8 cellular contexts compared by ENCODE assay signal in genomic region chr5:163504091-163504931, GRCh38. TPM values are rescaled to one million over a fixed set of nuclear protein-coding genes. Genes with fewer than 3 reads are reported as not detected.
DNase-seq lines count a peak whose midpoint lies in the region; ATAC-seq and TF ChIP-seq lines count a peak whose summit lies in the region.

No MANE protein-coding gene starts in this region.

- H3K27me3 Mint-ChIP-seq in WTC11 (ENCODE audit: low read depth), result no peaks in the 10 kb centered on the region

- H3K4me3 Mint-ChIP-seq in WTC11, result peak overlapping the region; percentile 97

- TF ChIP-seq CTCF in LNCaP clone FGC (IDR thresholded peaks at IDR 0.05; ENCODE audit: control insufficient read depth, extremely low read depth, insufficient read depth), result no peak
- no peak for TF ChIP-seq CTCF in WTC11 (IDR thresholded peaks at IDR 0.05)
- TF ChIP-seq CTCF in dorsolateral prefrontal cortex (IDR thresholded peaks at IDR 0.05 in 54 of 56, conservative IDR thresholded peaks at IDR 0.05 in 2 of 56; ENCODE audit: low read depth in 1 of 56, partially characterized antibody in 56 of 56), result peak in 1 of 56 donors; percentile 6
- TF ChIP-seq CTCF in lower lobe of right lung (IDR thresholded peaks at IDR 0.05), result no peak

- H3K27ac ChIP-seq in dorsolateral prefrontal cortex, result peak overlapping the region; percentile 83 to 99 (median 97)
- peak overlapping the region; percentile 99 for H3K27ac ChIP-seq in lower lobe of right lung

- peaks cover 43% of the 10 kb centered on the region for H3K4me1 ChIP-seq in lower lobe of right lung

- no peaks in the 10 kb centered on the region for H3K36me3 ChIP-seq in lower lobe of right lung

- no peaks in the 10 kb centered on the region for H3K9me3 Mint-ChIP-seq in WTC11

- no peaks in the 10 kb centered on the region for H3K27me3 ChIP-seq in dorsolateral prefrontal cortex
- no peaks in the 10 kb centered on the region for H3K27me3 ChIP-seq in lower lobe of right lung (ENCODE audit: low read depth)

- POLR2A ChIA-PET in WTC11 (lab: Charles Lee), result interaction anchor here (0.6 to 4.7 kb wide), 5 partner anchors 15 to 67 kb away, joined by 3 to 77 read pairs (median 8); partner anchors contain the start of genes CCNG1, HMMR and NUDCD2

- H3K27ac Mint-ChIP-seq in WTC11, result peak overlapping the region; percentile 98

- H3K36me3 Mint-ChIP-seq in WTC11, result peaks cover 4% of the 10 kb centered on the region

- CTCF ChIA-PET in WTC11 (lab: Charles Lee), result interaction anchor here (1.0 to 1.1 kb wide), 2 partner anchors 13 to 30 kb away, joined by 3 to 4 read pairs; no protein-coding TSS in a partner anchor

- no peaks in the 10 kb centered on the region for H3K9me3 ChIP-seq in lower lobe of right lung

- peak; percentile 74 for DNase-seq in DMS 273 (lab: John Stamatoyannopoulos, UW; ENCODE audit: unreplicated experiment)
- no peak for DNase-seq in LNCaP clone FGC (ENCODE audit: low read depth)
- no peak for DNase-seq in WTC11 (ENCODE audit: low spot score)
- DNase-seq in dorsolateral prefrontal cortex, result peak in 6 of 10 donors; percentile 22 to 50 (median 40)
- peak; percentile 49 for DNase-seq in lower lobe of right lung
- peak; percentile 16 to 32 (median 16) for DNase-seq in stimulated activated CD4-positive, alpha-beta T cell treated with anti-CD3 and anti-CD28 coated beads, TNF-alpha, amount 100 ng/mL, for 48 hours (ENCODE audit: low read depth in 3 of 3)
- DNase-seq in OCI-M2 (lab: John Stamatoyannopoulos, UW; ENCODE audit: unreplicated experiment), result no peak

- H3K4me1 Mint-ChIP-seq in WTC11, result peaks cover 42% of the 10 kb centered on the region

- ATAC-seq in WTC11, result no peak
- ATAC-seq in lower lobe of right lung, result peak; percentile 50 to 58
- no peak for ATAC-seq in HG03095 (IDR thresholded peaks at IDR 0.05; ENCODE audit: unreplicated experiment)

- intact Hi-C loops in dorsolateral prefrontal cortex (cut with DNase I) (loop anchor here in 1 of 2 donors (1.0 kb wide), 1 partner anchor 67 kb away; the partner anchor contains the start of gene CCNG1), lower lobe of right lung (cut with DNase I) (no loop called here)

- H3K4me3 ChIP-seq in LNCaP clone FGC (ENCODE audit: low read depth, low read length), result peak overlapping the region; percentile 80
- peak overlapping the region; percentile 59 to 99 (median 86) for H3K4me3 ChIP-seq in dorsolateral prefrontal cortex
- peak overlapping the region; percentile 81 for H3K4me3 ChIP-seq in lower lobe of right lung

TF ChIP-seq in WTC11, 78 proteins besides CTCF, POLR2A, EP300 and RAD21:
- 0 out of 2 replicates have a peak, but pooled peaks have one; percentile 59 for TF ChIP-seq ZNF416 (CRISPR knock-in tag; IDR thresholded peaks at IDR 0.05)
- no peak for TF ChIP-seq ETV6 (CRISPR knock-in tag; IDR thresholded peaks at IDR 0.05)
- TF ChIP-seq, protein P1, sequence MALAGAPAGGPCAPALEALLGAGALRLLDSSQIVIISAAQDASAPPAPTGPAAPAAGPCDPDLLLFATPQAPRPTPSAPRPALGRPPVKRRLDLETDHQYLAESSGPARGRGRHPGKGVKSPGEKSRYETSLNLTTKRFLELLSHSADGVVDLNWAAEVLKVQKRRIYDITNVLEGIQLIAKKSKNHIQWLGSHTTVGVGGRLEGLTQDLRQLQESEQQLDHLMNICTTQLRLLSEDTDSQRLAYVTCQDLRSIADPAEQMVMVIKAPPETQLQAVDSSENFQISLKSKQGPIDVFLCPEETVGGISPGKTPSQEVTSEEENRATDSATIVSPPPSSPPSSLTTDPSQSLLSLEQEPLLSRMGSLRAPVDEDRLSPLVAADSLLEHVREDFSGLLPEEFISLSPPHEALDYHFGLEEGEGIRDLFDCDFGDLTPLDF (CRISPR knock-in tag; IDR thresholded peaks at IDR 0.05), result no peak
- TF ChIP-seq EMX1 (CRISPR knock-in tag; IDR thresholded peaks at IDR 0.05), result 0 out of 2 replicates have a peak, but pooled peaks have one; percentile 33
- TF ChIP-seq USF2 (CRISPR knock-in tag; IDR thresholded peaks at IDR 0.05), result peak; percentile 40
- peak; percentile 66 for TF ChIP-seq PRDM15 (CRISPR knock-in tag; IDR thresholded peaks at IDR 0.05)

RNA-seq across cellular contexts. Expression of gene MAT2B, which starts 1.1 kb away (rescaled TPM):
- total RNA-seq in WTC11 (2021) (51.8 to 55.7 TPM (median 53.1 TPM) in 3 replicates), dorsolateral prefrontal cortex (10 to 100 TPM; 35.8 to 90.1 (median 67.1) TPM), lower lobe of right lung (71.7 TPM)

RNA-seq across cellular contexts. Expression of gene HMMR, which starts 43.9 kb away (rescaled TPM):
- 69.1 to 78.5 TPM (median 73.3 TPM) in 3 replicates for total RNA-seq in WTC11 (2021)
- total RNA-seq in dorsolateral prefrontal cortex, result 1 to 10 TPM in 23 of 120 experiments, under 1 TPM in 87, not detected in 10; 0.15 to 2.6 (median 0.63) TPM
- total RNA-seq in lower lobe of right lung, result 1.9 TPM

RNA-seq across cellular contexts. Expression of gene NUDCD2, which starts 44.4 kb away (rescaled TPM):
- total RNA-seq in WTC11 (2021) (68.5 to 73.4 TPM (median 69.4 TPM) in 3 replicates), dorsolateral prefrontal cortex (10 to 100 TPM; 24.1 to 54.3 (median 33.8) TPM), lower lobe of right lung (18.0 TPM)

Comparison
In these comparisons a context has a peak if more than half of its experiments do, and no peak if none do; other contexts are left out.
1. DNase-seq: peak in DMS 273 (single experiment), dorsolateral prefrontal cortex (6 of 10), lower lobe of right lung (single experiment) and stimulated activated CD4-positive, alpha-beta T cell treated with anti-CD3 and anti-CD28 coated beads, TNF-alpha, amount 100 ng/mL, for 48 hours (3 of 3); none in LNCaP clone FGC (single experiment), WTC11 (single experiment) and OCI-M2 (single experiment).
2. ATAC-seq: peak in lower lobe of right lung (2 of 2); none in WTC11 (single experiment) and HG03095 (single experiment).
3. RNA of gene HMMR, which starts 43.9 kb away (total RNA-seq): 69.1 to 78.5 TPM in WTC11; 1.9 TPM in lower lobe of right lung (single experiment) and 0.15 to 2.6 TPM in dorsolateral prefrontal cortex; every median in the first group is over 10 times any median in the second.
4. Peak in every context shown above with its lines, with median percentiles within 50 percentile points of each other: H3K4me3 ChIP-seq.